In the genomic region with DNA sequence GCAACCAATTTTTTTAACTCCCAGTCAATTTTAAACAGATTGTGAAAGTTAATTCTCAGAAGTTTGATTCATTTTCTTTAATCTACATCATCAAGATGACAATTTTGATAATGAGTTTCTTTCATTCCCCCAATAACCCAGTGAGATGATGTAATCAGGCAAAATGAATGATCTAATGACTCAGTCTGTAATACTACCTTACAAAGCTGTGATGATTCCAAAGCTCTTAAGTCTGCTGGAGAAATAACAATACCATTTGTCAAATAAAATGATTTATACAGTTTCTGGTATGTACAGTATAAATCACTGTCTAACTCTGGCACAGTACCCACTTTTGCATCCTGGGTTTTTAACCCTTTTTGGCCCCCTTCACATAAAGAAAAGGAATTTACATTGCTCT, we compare ENCODE assay signal across 16 cellular contexts. TPM values are rescaled to one million over a fixed set of nuclear protein-coding genes. Genes with fewer than 3 reads are reported as not detected.
DNase-seq lines count a peak whose midpoint lies in the region; ATAC-seq, FAIRE-seq and TF ChIP-seq lines count a peak whose summit lies in the region.
"Had no signal": no experiment of that assay in that cellular context is flagged by ENCODE, and none has a peak within 500 bp of the region (broad histone marks: within the 10 kb centered on the region; RNA-seq: fewer than 3 reads in every experiment).

No MANE protein-coding gene starts in this region.

- FAIRE-seq in frontal cortex (lab: Jason Lieb, UNC), result no peak
- FAIRE-seq: GM18507 had no signal

- H3K9me3 ChIP-seq in breast epithelium (no peaks in the 10 kb centered on the region), Panc1 (ENCODE audit: control insufficient read depth, insufficient read depth, low read depth, low read length) (no peaks in the 10 kb centered on the region), BE2C (no peaks in the 10 kb centered on the region), aorta (ENCODE audit: control insufficient read depth, low read length) (no peaks in the 10 kb centered on the region)

- H3K4me1 Mint-ChIP-seq in MCF 10A (ENCODE audit: insufficient read depth, unreplicated experiment), result peaks cover 26% of the 10 kb centered on the region

- H3K27ac ChIP-seq in breast epithelium (no peak overlapping the region), Panc1 (ENCODE audit: low read length) (no peak overlapping the region; the same call in 1 of the 2 replicates), aorta (ENCODE audit: low read depth in 1 of 2, low read length in 2 of 2) (no peak overlapping the region)
- H3K27ac ChIP-seq: dorsolateral prefrontal cortex, parathyroid adenoma had no signal

- H3K27me3 ChIP-seq in breast epithelium (no peaks in the 10 kb centered on the region), Panc1 (ENCODE audit: control insufficient read depth, insufficient read depth, low read length) (no peaks in the 10 kb centered on the region), BE2C (no peaks in the 10 kb centered on the region), aorta (ENCODE audit: control insufficient read depth in 1 of 2, insufficient read depth in 2 of 2, low read length in 1 of 2) (no peaks in the 10 kb centered on the region)
- H3K27me3 ChIP-seq: dorsolateral prefrontal cortex had no signal

- ATAC-seq in Panc1, result no peak
- ATAC-seq in aorta (ENCODE audit: low FRiP score), result no peak
- ATAC-seq: GM23338 had no signal

- H3K36me3 ChIP-seq in breast epithelium (no peaks in the 10 kb centered on the region), Panc1 (ENCODE audit: control insufficient read depth, insufficient read depth, low read length) (no peaks in the 10 kb centered on the region), BE2C (no peaks in the 10 kb centered on the region), aorta (ENCODE audit: control insufficient read depth in 1 of 2, insufficient read depth in 2 of 2, low read length in 1 of 2) (no peaks in the 10 kb centered on the region)

- peak overlapping the region; percentile 40 for H3K4me3 Mint-ChIP-seq in MCF 10A (ENCODE audit: unreplicated experiment)
- H3K4me3 Mint-ChIP-seq: GM23338, immature natural killer cell had no signal

- CTCF ChIA-PET in MCF 10A (lab: Yijun Ruan, JAX), result interaction anchor here (1.0 kb wide), 1 partner anchor 9 kb away, joined by 3 read pairs; no protein-coding TSS in a partner anchor
- CTCF ChIA-PET in Panc1 (lab: Charles Lee), result no interaction called here

- peak overlapping the region; percentile 79 for H3K27ac Mint-ChIP-seq in MCF 10A (ENCODE audit: low read depth, unreplicated experiment)
- H3K27ac Mint-ChIP-seq: GM23338, immature natural killer cell had no signal

- intact Hi-C loops in MCF 10A (cut with micrococcal nuclease), result no loop called here
- intact Hi-C loops in breast epithelium (cut with DNase I; ENCODE audit: low total_unique reads), result no loop called here
- intact Hi-C loops in Panc1 (cut with micrococcal nuclease; ENCODE audit: unreplicated experiment), result no loop called here
- intact Hi-C loops in aorta (cut with DNase I), result no loop called here

- no peaks in the 10 kb centered on the region for H3K9me3 Mint-ChIP-seq in MCF 10A (ENCODE audit: unreplicated experiment)
- H3K9me3 Mint-ChIP-seq: GM23338 had no signal

- no peak for TF ChIP-seq POLR2A in breast epithelium (IDR thresholded peaks at IDR 0.05)

- POLR2A ChIA-PET in MCF 10A (lab: Yijun Ruan, JAX) (interaction anchor here (0.6 to 2.4 kb wide), 9 partner anchors 36 to 671 kb away, joined by 3 to 14 read pairs (median 5); a partner anchor contains a TSS), Panc1 (lab: Charles Lee) (no interaction called here)

- in situ Hi-C loops in Panc1 (cut with HindIII; ENCODE audit: low pct_unique_long_range_greater_than_20kb, low sequenced_read_pairs), result no loop called here

- peak; percentile 84 for DNase-seq in MCF 10A (ENCODE audit: unreplicated experiment)
- no peak for DNase-seq in breast epithelium (ENCODE audit: low spot score in 2 of 2)
- DNase-seq in Panc1 (ENCODE audit: low read depth, low spot score), result peak; percentile 66
- DNase-seq in epithelial cell of proximal tubule (ENCODE audit: low read depth), result peak; percentile 12
- DNase-seq in BE2C, result no peak
- DNase-seq in NCI-H510A treated with DMSO at 0.1 percent for 48 hours (lab: John Stamatoyannopoulos, UW), result no peak
- no peak for DNase-seq in frontal cortex (ENCODE audit: low spot score in 2 of 2)
- DNase-seq in aorta, result no peak
- DNase-seq: CD4-positive, alpha-beta memory T cell; dorsolateral prefrontal cortex; immature natural killer cell; NCI-H2029 had no signal

- TF ChIP-seq CTCF in MCF 10A (IDR thresholded peaks at IDR 0.05; ENCODE audit: unreplicated experiment) (no peak), breast epithelium (IDR thresholded peaks at IDR 0.05) (no peak), Panc1 (IDR thresholded peaks at IDR 0.05) (no peak), epithelial cell of proximal tubule (conservative IDR thresholded peaks at IDR 0.05; ENCODE audit: low read depth, low read length) (no peak), BE2C (IDR thresholded peaks at IDR 0.05; ENCODE audit: low read depth, low read length) (no peak)

- no peaks in the 10 kb centered on the region for H3K27me3 Mint-ChIP-seq in MCF 10A (ENCODE audit: insufficient read depth, unreplicated experiment)

- H3K36me3 Mint-ChIP-seq in MCF 10A (ENCODE audit: insufficient read depth, unreplicated experiment), result peaks cover 7% of the 10 kb centered on the region

- H3K4me1 ChIP-seq in breast epithelium (no peaks in the 10 kb centered on the region), Panc1 (ENCODE audit: control insufficient read depth, insufficient read depth, low read length) (peaks cover 8% of the 10 kb centered on the region), BE2C (no peaks in the 10 kb centered on the region), aorta (ENCODE audit: control insufficient read depth in 1 of 2, insufficient read depth in 2 of 2, low read length in 2 of 2) (no peaks in the 10 kb centered on the region)
- H3K4me1 ChIP-seq: parathyroid adenoma had no signal

- BruUV-seq in MCF 10A (replicated peaks; lab: Mats Ljungman, UMichigan) (no TSS peak), Panc1 (replicated peaks; lab: Mats Ljungman, UMichigan) (no TSS peak)

- no peak overlapping the region for H3K4me3 ChIP-seq in breast epithelium
- no peak overlapping the region for H3K4me3 ChIP-seq in Panc1 (ENCODE audit: low read depth in 2 of 2, low read length in 2 of 2)
- H3K4me3 ChIP-seq in epithelial cell of proximal tubule (ENCODE audit: low read depth, low read length), result no peak overlapping the region
- H3K4me3 ChIP-seq in BE2C (ENCODE audit: low read depth, low read length), result no peak overlapping the region
- H3K4me3 ChIP-seq in aorta (ENCODE audit: low read length in 2 of 2), result no peak overlapping the region
- H3K4me3 ChIP-seq: dorsolateral prefrontal cortex, GM23338 had no signal

RNA-seq across cellular contexts. Expression of a gene that starts 4.4 kb away (rescaled TPM):
- 64.6 and 67.6 TPM in 2 replicates for total RNA-seq in MCF 10A (2022)
- 10 to 100 TPM; 19.2 to 29.0 (median 27.5) TPM for total RNA-seq in breast epithelium
- total RNA-seq in Panc1 (2021; ENCODE audit: unreplicated experiment), result 85.2 TPM
- 120 TPM for polyA plus RNA-seq in Panc1 (2012; ENCODE audit: insufficient read length)
- 29.7 and 49.6 TPM in 2 replicates for total RNA-seq in epithelial cell of proximal tubule
- polyA plus RNA-seq in BE2C (2012; ENCODE audit: insufficient read depth, insufficient read length, low read depth), result 27.9 TPM
- 22.4 TPM for total RNA-seq in frontal cortex
- total RNA-seq in aorta, result 10 to 100 TPM; 15.6 to 25.3 TPM
- 10 to 100 TPM; 36.1 to 52.2 TPM for polyA plus RNA-seq in aorta

RNA-seq across cellular contexts. Expression of a gene that starts 26.1 kb away (rescaled TPM):
- total RNA-seq in MCF 10A (2022) (not detected in 2 replicates), breast epithelium (not detected), Panc1 (2021; ENCODE audit: unreplicated experiment) (0.15 TPM), epithelial cell of proximal tubule (not detected in 2 replicates), frontal cortex (not detected), aorta (not detected)
- polyA plus RNA-seq in Panc1 (2012; ENCODE audit: insufficient read length), result 0.53 TPM
- polyA plus RNA-seq in BE2C (2012; ENCODE audit: insufficient read depth, insufficient read length, low read depth), result not detected
- polyA plus RNA-seq in aorta, result not detected
- total RNA-seq: CD4-positive, alpha-beta memory T cell; dorsolateral prefrontal cortex; GM23338; T-helper 2 cell treated with Interferon-gamma antibody and Interleukin-4, amounts not matched to agents 100 ng/mL and 5 ng/mL, for 36 hours had no signal
- polyA plus RNA-seq: GM23338, immature natural killer cell had no signal

RNA-seq across cellular contexts. Expression of a gene that starts 36.2 kb away (rescaled TPM):
- total RNA-seq in MCF 10A (2022) (not detected in 2 replicates), breast epithelium (not detected), Panc1 (2021; ENCODE audit: unreplicated experiment) (not detected), epithelial cell of proximal tubule (not detected in 2 replicates), frontal cortex (not detected), aorta (not detected)
- polyA plus RNA-seq in Panc1 (2012; ENCODE audit: insufficient read length), result not detected
- polyA plus RNA-seq in BE2C (2012; ENCODE audit: insufficient read depth, insufficient read length, low read depth), result not detected
- polyA plus RNA-seq in aorta, result not detected
- total RNA-seq: CD4-positive, alpha-beta memory T cell; dorsolateral prefrontal cortex; GM23338; T-helper 2 cell treated with Interferon-gamma antibody and Interleukin-4, amounts not matched to agents 100 ng/mL and 5 ng/mL, for 36 hours had no signal
- polyA plus RNA-seq: CD4-positive, alpha-beta memory T cell; GM23338; immature natural killer cell had no signal

RNA-seq across cellular contexts. Expression of a gene that starts 57.6 kb away (rescaled TPM):
- total RNA-seq in MCF 10A (2022) (30.0 and 35.3 TPM in 2 replicates), breast epithelium (10 to 100 TPM; 37.1 to 68.8 (median 47.5) TPM), Panc1 (2021; ENCODE audit: unreplicated experiment) (76.2 TPM), epithelial cell of proximal tubule (29.7 and 30.3 TPM in 2 replicates), frontal cortex (65.2 TPM), aorta (10 to 100 TPM; 23.6 to 26.0 TPM)
- polyA plus RNA-seq in Panc1 (2012; ENCODE audit: insufficient read length), result 61.8 TPM
- polyA plus RNA-seq in BE2C (2012; ENCODE audit: insufficient read depth, insufficient read length, low read depth), result 25.0 TPM
- polyA plus RNA-seq in aorta, result 10 to 100 TPM; 20.8 to 28.7 TPM

Comparison
In these comparisons a context has a peak if more than half of its experiments do, and no peak if none do; other contexts are left out.
1. DNase-seq: peak in MCF 10A (single experiment), Panc1 (single experiment) and epithelial cell of proximal tubule (single experiment); none in breast epithelium (0 of 2), BE2C (single experiment), NCI-H510A treated with DMSO at 0.1 percent for 48 hours (single experiment), frontal cortex (0 of 2) and aorta (0 of 2).